Comparison of ENCODE assay signal across 14 cellular contexts in genomic region chrX:152907084-152907651, GRCh38. TPM values are rescaled to one million over a fixed set of nuclear protein-coding genes. Genes with fewer than 3 reads are reported as not detected.
A peak's percentile ranks its signal among the peaks of the same experiment; 100 is the strongest.
DNase-seq lines count a peak whose midpoint lies in the region; ATAC-seq and TF ChIP-seq lines count a peak whose summit lies in the region.
"Had no signal": no experiment of that assay in that cellular context is flagged by ENCODE, and none has a peak within 500 bp of the region (broad histone marks: within the 10 kb centered on the region; RNA-seq: fewer than 3 reads in every experiment).

No MANE protein-coding gene starts in this region.

- H3K9ac ChIP-seq in iPS-18a (ENCODE audit: low read length) (no peak overlapping the region), smooth muscle cell (ENCODE audit: low read depth) (peak overlapping the region; percentile 81), colonic mucosa (ENCODE audit: low read depth in 2 of 2, low read length in 2 of 2) (no peak overlapping the region)

- DNase-seq in NCI-H526 (lab: John Stamatoyannopoulos, UW) (peak; percentile 10 to 64), NCI-H526 treated with DMSO at 0.1 percent for 48 hours (lab: John Stamatoyannopoulos, UW) (no peak), adrenal gland (peak in 6 of 7 donors; percentile 42 to 92 (median 69)), smooth muscle cell (lab: John Stamatoyannopoulos, UW; ENCODE audit: unreplicated experiment) (no peak), Kasumi-1 (lab: John Stamatoyannopoulos, UW) (no peak), colonic mucosa (no peak)
- no peak for DNase-seq in stimulated activated effector memory CD8-positive, alpha-beta T cell treated with anti-CD3 and anti-CD28 coated beads, Interleukin-12 subunit alpha, Interleukin-12 subunit beta, amount 100 ng/mL, for 72 hours (ENCODE audit: low spot score in 2 of 2)
- DNase-seq: activated CD8-positive, alpha-beta memory T cell treated with anti-CD3 and anti-CD28 coated beads for 24 hours; activated naive CD8-positive, alpha-beta T cell treated with anti-CD3 and anti-CD28 coated beads, Interleukin-2, amount 50 U/mL, for 24 hours; natural killer cell; NCI-H226; stimulated activated naive CD4-positive, alpha-beta T cell; T-cell had no signal

- no peak overlapping the region for H3K27ac Mint-ChIP-seq in stimulated activated effector memory CD8-positive, alpha-beta T cell treated with anti-CD3 and anti-CD28 coated beads, Interleukin-12 subunit alpha, Interleukin-12 subunit beta, amount 100 ng/mL, for 72 hours
- H3K27ac Mint-ChIP-seq: activated naive CD8-positive, alpha-beta T cell treated with anti-CD3 and anti-CD28 coated beads, Interleukin-2, amount 50 U/mL, for 24 hours; natural killer cell; T-cell had no signal

- ATAC-seq in stimulated activated effector memory CD8-positive, alpha-beta T cell treated with anti-CD3 and anti-CD28 coated beads, Interleukin-12 subunit alpha, Interleukin-12 subunit beta, amount 100 ng/mL, for 72 hours = no peak
- ATAC-seq: activated naive CD8-positive, alpha-beta T cell treated with anti-CD3 and anti-CD28 coated beads, Interleukin-2, amount 50 U/mL, for 24 hours; natural killer cell; T-cell had no signal

- no peaks in the 10 kb centered on the region for H3F3A ChIP-seq in smooth muscle cell (ENCODE audit: low read depth)

- H3K9me3 Mint-ChIP-seq in stimulated activated effector memory CD8-positive, alpha-beta T cell treated with anti-CD3 and anti-CD28 coated beads, Interleukin-12 subunit alpha, Interleukin-12 subunit beta, amount 100 ng/mL, for 72 hours = no peaks in the 10 kb centered on the region
- H3K9me3 Mint-ChIP-seq: activated naive CD8-positive, alpha-beta T cell treated with anti-CD3 and anti-CD28 coated beads, Interleukin-2, amount 50 U/mL, for 24 hours; natural killer cell; T-cell had no signal

- TF ChIP-seq POLR2A in adrenal gland (IDR thresholded peaks at IDR 0.05) = peak in 1 of 2 donors; percentile 14

- H3K4me2 ChIP-seq in smooth muscle cell = peak overlapping the region; percentile 76

- WGBS in adrenal gland, 4 donors = 44 to 78% (median 57%) methylated on average over 12 to 17 of the region's 17 CpGs
- WGBS in smooth muscle cell (ENCODE audit: low lambda C conversion rate) = 46% methylated on average over 16 of the region's 17 CpGs

- H3K79me2 ChIP-seq in smooth muscle cell (ENCODE audit: low read depth) = no peaks in the 10 kb centered on the region

- no peak overlapping the region for H3K4me3 Mint-ChIP-seq in stimulated activated effector memory CD8-positive, alpha-beta T cell treated with anti-CD3 and anti-CD28 coated beads, Interleukin-12 subunit alpha, Interleukin-12 subunit beta, amount 100 ng/mL, for 72 hours
- H3K4me3 Mint-ChIP-seq: activated naive CD8-positive, alpha-beta T cell treated with anti-CD3 and anti-CD28 coated beads, Interleukin-2, amount 50 U/mL, for 24 hours; natural killer cell; T-cell had no signal

- H3K4me1 ChIP-seq in adrenal gland (replicated peaks in 1 of 2) (no peaks in the 10 kb centered on the region), iPS-18a (ENCODE audit: control insufficient read depth, low read depth, low read length) (peaks cover 8% of the 10 kb centered on the region), smooth muscle cell (ENCODE audit: low read depth) (no peaks in the 10 kb centered on the region), colonic mucosa (no peaks in the 10 kb centered on the region)

- H3K27me3 ChIP-seq in adrenal gland = no peaks in the 10 kb centered on the region
- H3K27me3 ChIP-seq in iPS-18a (ENCODE audit: control insufficient read depth, insufficient read depth, low read length) = no peaks in the 10 kb centered on the region
- no peaks in the 10 kb centered on the region for H3K27me3 ChIP-seq in smooth muscle cell (ENCODE audit: low read depth)
- H3K27me3 ChIP-seq in colonic mucosa = no peaks in the 10 kb centered on the region

- H3K9me3 ChIP-seq in adrenal gland (replicated peaks in 1 of 3) (no peaks in the 10 kb centered on the region), iPS-18a (ENCODE audit: control insufficient read depth, low read depth, low read length) (peaks cover 8% of the 10 kb centered on the region), smooth muscle cell (replicated peaks; ENCODE audit: low read depth) (no peaks in the 10 kb centered on the region), colonic mucosa (no peaks in the 10 kb centered on the region)

- no peaks in the 10 kb centered on the region for H3K36me3 ChIP-seq in adrenal gland (replicated peaks in 1 of 2)
- no peaks in the 10 kb centered on the region for H3K36me3 ChIP-seq in iPS-18a (ENCODE audit: control insufficient read depth, low read depth, low read length)
- no peaks in the 10 kb centered on the region for H3K36me3 ChIP-seq in smooth muscle cell (ENCODE audit: low read depth)
- H3K36me3 ChIP-seq in colonic mucosa = no peaks in the 10 kb centered on the region

- H3K4me3 ChIP-seq in adrenal gland (no peak overlapping the region), iPS-18a (ENCODE audit: low read length) (peak overlapping the region; percentile 47), smooth muscle cell (no peak overlapping the region), colonic mucosa (no peak overlapping the region)

- intact Hi-C loops in adrenal gland (cut with DNase I) = no loop called here
- intact Hi-C loops in colonic mucosa (cut with DNase I) = no loop called here

- H3K4me1 Mint-ChIP-seq in stimulated activated effector memory CD8-positive, alpha-beta T cell treated with anti-CD3 and anti-CD28 coated beads, Interleukin-12 subunit alpha, Interleukin-12 subunit beta, amount 100 ng/mL, for 72 hours = peaks cover 5% of the 10 kb centered on the region
- H3K4me1 Mint-ChIP-seq: natural killer cell, T-cell had no signal

- no peak overlapping the region for H2AFZ ChIP-seq in smooth muscle cell (ENCODE audit: low read depth)

- no peaks in the 10 kb centered on the region for H3K36me3 Mint-ChIP-seq in stimulated activated effector memory CD8-positive, alpha-beta T cell treated with anti-CD3 and anti-CD28 coated beads, Interleukin-12 subunit alpha, Interleukin-12 subunit beta, amount 100 ng/mL, for 72 hours
- H3K36me3 Mint-ChIP-seq: natural killer cell, T-cell had no signal

- H4K20me1 ChIP-seq in smooth muscle cell (ENCODE audit: low read depth) = no peaks in the 10 kb centered on the region

- H3K27ac ChIP-seq in adrenal gland (peak overlapping the region in 2 of 5 donors; percentile 22 to 86), iPS-18a (ENCODE audit: low read length) (no peak overlapping the region), smooth muscle cell (ENCODE audit: low read depth) (peak overlapping the region; percentile 81), colonic mucosa (no peak overlapping the region)

- no peak for TF ChIP-seq CTCF in adrenal gland (IDR thresholded peaks at IDR 0.05)
- TF ChIP-seq CTCF in smooth muscle cell (IDR thresholded peaks at IDR 0.05; ENCODE audit: borderline replicate concordance, insufficient read depth, poor library complexity, severe bottlenecking) = no peak
- TF ChIP-seq CTCF in colonic mucosa (IDR thresholded peaks at IDR 0.05) = no peak

RNA-seq across cellular contexts. Expression of gene ZNF185, which starts 9.3 kb away (rescaled TPM):
- total RNA-seq in adrenal gland (100 to 1,000 TPM in 1 of 8 donors, 10 to 100 TPM in 2, 1 to 10 TPM in 5; 1.4 to 303 (median 9.9) TPM), smooth muscle cell (11.8 and 12.3 TPM in 2 replicates), colonic mucosa (1 to 10 TPM; 3.6 to 4.5 TPM)
- polyA plus RNA-seq in adrenal gland (100 to 1,000 TPM in 1 of 3 donors, 1 to 10 TPM in 2; 4.3 to 165 (median 4.8) TPM), smooth muscle cell (7.2 and 17.5 TPM in 2 replicates)

Comparison
In these comparisons a context has a peak if more than half of its experiments do, and no peak if none do; other contexts are left out.
1. DNase-seq: peak in NCI-H526 (2 of 2) and adrenal gland (6 of 7); none in NCI-H526 treated with DMSO at 0.1 percent for 48 hours (single experiment), smooth muscle cell (single experiment), Kasumi-1 (0 of 2), stimulated activated effector memory CD8-positive, alpha-beta T cell treated with anti-CD3 and anti-CD28 coated beads, Interleukin-12 subunit alpha, Interleukin-12 subunit beta, amount 100 ng/mL, for 72 hours (0 of 2) and colonic mucosa (single experiment).